ENCODE assay signal across 31 cellular contexts in genomic region chr5:170339780-170340167, GRCh38. TPM values are rescaled to one million over a fixed set of nuclear protein-coding genes. Genes with fewer than 3 reads are reported as not detected.
"Had no signal": no experiment of that assay in that cellular context is flagged by ENCODE, and none has a peak within 500 bp of the region (broad histone marks: within the 10 kb centered on the region; RNA-seq: fewer than 3 reads in every experiment).

No MANE protein-coding gene starts in this region.

- H3K9me3 ChIP-seq: adrenal gland, body of pancreas, esophagus muscularis mucosa, heart left ventricle, ovary, prostate gland, sigmoid colon, tibial nerve had no signal

- H3K36me3 Mint-ChIP-seq: natural killer cell treated with Interleukin-12 subunit alpha and Interleukin-12 subunit beta and Interleukin-15 and Interleukin-18, amount 100 ng/mL, for 72 hours had no signal

- H3K4me3 Mint-ChIP-seq: activated naive CD4-positive, alpha-beta T cell treated with anti-CD3 and anti-CD28 coated beads for 36 hours; activated naive CD8-positive, alpha-beta T cell treated with anti-CD3 and anti-CD28 coated beads for 36 hours; natural killer cell treated with Interleukin-12 subunit alpha and Interleukin-12 subunit beta and Interleukin-15 and Interleukin-18, amount 100 ng/mL, for 72 hours; T-helper 1 cell treated with Interleukin-12 subunit alpha and Interleukin-12 subunit beta and Interleukin-4 antibody, amounts not matched to agents 30 μg/mL and 1 μg/mL, for 36 hours had no signal

- ATAC-seq: activated CD4-positive, CD25-positive, alpha-beta regulatory T cell treated with anti-CD3 and anti-CD28 coated beads, Interleukin-2, amount 50 U/mL, for 24 hours; body of pancreas; foreskin keratinocyte had no signal

- H3K4me3 ChIP-seq: adrenal gland, body of pancreas, esophagus muscularis mucosa, heart left ventricle, ovary, prostate gland, sigmoid colon, smooth muscle cell, tibial nerve had no signal

- H3K9me3 Mint-ChIP-seq: activated naive CD4-positive, alpha-beta T cell treated with anti-CD3 and anti-CD28 coated beads for 36 hours; activated naive CD8-positive, alpha-beta T cell treated with anti-CD3 and anti-CD28 coated beads for 36 hours; natural killer cell treated with Interleukin-12 subunit alpha and Interleukin-12 subunit beta and Interleukin-15 and Interleukin-18, amount 100 ng/mL, for 72 hours; T-helper 1 cell treated with Interleukin-12 subunit alpha and Interleukin-12 subunit beta and Interleukin-4 antibody, amounts not matched to agents 30 μg/mL and 1 μg/mL, for 36 hours had no signal

- H3K27me3 Mint-ChIP-seq: activated naive CD8-positive, alpha-beta T cell treated with anti-CD3 and anti-CD28 coated beads for 36 hours; natural killer cell treated with Interleukin-12 subunit alpha and Interleukin-12 subunit beta and Interleukin-15 and Interleukin-18, amount 100 ng/mL, for 72 hours had no signal

- H3K36me3 ChIP-seq: adrenal gland, esophagus muscularis mucosa, heart left ventricle, ovary, prostate gland, sigmoid colon, tibial nerve, WERI-Rb-1 had no signal

- DNase-seq: activated CD4-positive, alpha-beta T cell treated with anti-CD3 and anti-CD28 coated beads for 48 hours; activated CD4-positive, alpha-beta T cell treated with anti-CD3 and anti-CD28 coated beads, Interleukin-2, amount 50 U/mL, for 48 hours; activated CD8-positive, alpha-beta memory T cell treated with anti-CD3 and anti-CD28 coated beads for 24 hours; activated effector memory CD4-positive, alpha-beta T cell treated with anti-CD3 and anti-CD28 coated beads, Interleukin-2, amount 50 U/mL, for 16 hours; activated naive CD4-positive, alpha-beta T cell treated with anti-CD3 and anti-CD28 coated beads for 36 hours; activated naive CD8-positive, alpha-beta T cell treated with anti-CD3 and anti-CD28 coated beads for 36 hours; adrenal gland; aorta; body of pancreas; dermis blood vessel endothelial cell; effector CD4-positive, alpha-beta T cell; foreskin keratinocyte; heart left ventricle; hypothalamus; mesenchymal stem cell; ovary; retina; stimulated activated CD4-positive, alpha-beta T cell treated with anti-CD3 and anti-CD28 coated beads, Interleukin-1b, Interleukin-23, amount 100 ng/mL, for 48 hours; stimulated activated CD4-positive, alpha-beta T cell treated with anti-CD3 and anti-CD28 coated beads, Interleukin-4, amount 100 ng/mL, for 4 hours; stimulated activated CD8-positive, alpha-beta memory T cell treated with anti-CD3 and anti-CD28 coated beads, Interleukin-4, amount 100 ng/mL, for 48 hours; stimulated activated naive CD4-positive, alpha-beta T cell; T1000; WERI-Rb-1 had no signal

- H3K27me3 ChIP-seq: adrenal gland, body of pancreas, foreskin keratinocyte, heart left ventricle, ovary, sigmoid colon, tibial nerve had no signal

- H3K27ac Mint-ChIP-seq: activated naive CD4-positive, alpha-beta T cell treated with anti-CD3 and anti-CD28 coated beads for 36 hours; activated naive CD8-positive, alpha-beta T cell treated with anti-CD3 and anti-CD28 coated beads for 36 hours; T-helper 1 cell treated with Interleukin-12 subunit alpha and Interleukin-12 subunit beta and Interleukin-4 antibody, amounts not matched to agents 30 μg/mL and 1 μg/mL, for 36 hours had no signal

RNA-seq across cellular contexts. Expression of gene LCP2, which starts 42.2 kb away (rescaled TPM):
- total RNA-seq: foreskin keratinocyte had no signal
- polyA plus RNA-seq: foreskin keratinocyte had no signal

RNA-seq across cellular contexts. Expression of gene KCNMB1, which starts 49.4 kb away (rescaled TPM):
- total RNA-seq: activated naive CD8-positive, alpha-beta T cell treated with anti-CD3 and anti-CD28 coated beads for 36 hours; dermis blood vessel endothelial cell; foreskin keratinocyte; natural killer cell treated with Interleukin-12 subunit alpha and Interleukin-12 subunit beta and Interleukin-15 and Interleukin-18, amount 100 ng/mL, for 72 hours had no signal
- polyA plus RNA-seq: foreskin keratinocyte had no signal
